Comparison of ENCODE assay signal across 30 cellular contexts in genomic region chr18:13429884-13430510, GRCh38.
"Had no signal": no experiment of that assay in that cellular context is flagged by ENCODE, and none has a peak within 500 bp of the region (broad histone marks: within the 10 kb centered on the region; RNA-seq: fewer than 3 reads in every experiment).

No MANE protein-coding gene starts in this region.

- H3K36me3 Mint-ChIP-seq: activated CD4-positive, alpha-beta memory T cell treated with anti-CD3 and anti-CD28 coated beads for 36 hours; activated CD8-positive, alpha-beta memory T cell treated with anti-CD3 and anti-CD28 coated beads, Interleukin-2, amount 10 ng/mL, durations not matched to agents 7 days and 5 days; activated naive CD4-positive, alpha-beta T cell treated with anti-CD3 and anti-CD28 coated beads, Interleukin-2, amount 10 ng/mL, durations not matched to agents 7 days and 5 days had no signal

- H3K27ac ChIP-seq: brain microvascular endothelial cell, coronary artery had no signal

- FAIRE-seq: astrocyte, bronchial epithelial cell, frontal cortex had no signal

- H3K4me1 Mint-ChIP-seq: central memory CD8-positive, alpha-beta T cell had no signal

- H3K27me3 ChIP-seq: brain microvascular endothelial cell, dorsolateral prefrontal cortex had no signal

- H3K36me3 ChIP-seq: brain microvascular endothelial cell had no signal

- H3K9me3 Mint-ChIP-seq: activated CD4-positive, alpha-beta memory T cell treated with anti-CD3 and anti-CD28 coated beads for 36 hours; activated CD4-positive, alpha-beta T cell treated with anti-CD3 and anti-CD28 coated beads, Interleukin-2, amount 10 ng/mL, durations not matched to agents 24 days and 14 days; activated naive CD4-positive, alpha-beta T cell treated with anti-CD3 and anti-CD28 coated beads, Interleukin-2, amount 10 ng/mL, durations not matched to agents 7 days and 5 days; activated naive CD4-positive, alpha-beta T cell treated with anti-CD3 and anti-CD28 coated beads, Interleukin-2, amount 50 U/mL, for 72 hours; activated naive CD8-positive, alpha-beta T cell treated with anti-CD3 and anti-CD28 coated beads, Interleukin-2, amount 10 ng/mL, durations not matched to agents 7 days and 5 days; activated T-cell treated with anti-CD3 and anti-CD28 coated beads, Interleukin-2, amount 50 U/mL, for 72 hours; central memory CD8-positive, alpha-beta T cell; dendritic cell treated with granulocyte-macrophage colony-stimulating factor and Interleukin-4, amounts not matched to agents 40 ng/mL and 50 ng/mL, for 4 days; endodermal cell had no signal

- H3K27me3 Mint-ChIP-seq: activated CD4-positive, alpha-beta memory T cell treated with anti-CD3 and anti-CD28 coated beads for 36 hours; activated CD4-positive, alpha-beta T cell treated with anti-CD3 and anti-CD28 coated beads for 36 hours; activated CD4-positive, alpha-beta T cell treated with anti-CD3 and anti-CD28 coated beads, Interleukin-2, amount 10 ng/mL, durations not matched to agents 24 days and 14 days; activated naive CD4-positive, alpha-beta T cell treated with anti-CD3 and anti-CD28 coated beads, Interleukin-2, amount 10 ng/mL, durations not matched to agents 7 days and 5 days; central memory CD8-positive, alpha-beta T cell; dendritic cell treated with granulocyte-macrophage colony-stimulating factor and Interleukin-4, amounts not matched to agents 40 ng/mL and 50 ng/mL, for 4 days had no signal

- ATAC-seq: activated CD4-positive, alpha-beta T cell treated with anti-CD3 and anti-CD28 coated beads for 36 hours; activated CD8-positive, alpha-beta memory T cell treated with anti-CD3 and anti-CD28 coated beads, Interleukin-2, amount 10 ng/mL, durations not matched to agents 7 days and 5 days; activated CD8-positive, alpha-beta T cell treated with anti-CD3 and anti-CD28 coated beads, Interleukin-2, amount 10 ng/mL, durations not matched to agents 7 days and 5 days; activated naive CD4-positive, alpha-beta T cell treated with anti-CD3 and anti-CD28 coated beads, Interleukin-2, amount 50 U/mL, for 72 hours; activated T-cell treated with anti-CD3 and anti-CD28 coated beads, Interleukin-2, amount 50 U/mL, for 72 hours; esophagus mucosa had no signal

- DNase-seq: activated CD4-positive, alpha-beta memory T cell treated with anti-CD3 and anti-CD28 coated beads for 36 hours; activated CD4-positive, alpha-beta T cell treated with anti-CD3 and anti-CD28 coated beads for 36 hours; activated CD4-positive, alpha-beta T cell treated with anti-CD3 and anti-CD28 coated beads, Interleukin-2, amount 10 ng/mL, durations not matched to agents 24 days and 14 days; activated CD4-positive, CD25-positive, alpha-beta regulatory T cell; activated CD4-positive, CD25-positive, alpha-beta regulatory T cell treated with anti-CD3 and anti-CD28 coated beads, Interleukin-2, amount 50 U/mL, for 72 hours; activated CD8-positive, alpha-beta memory T cell treated with anti-CD3 and anti-CD28 coated beads, Interleukin-2, amount 10 ng/mL, durations not matched to agents 7 days and 5 days; activated CD8-positive, alpha-beta memory T cell treated with anti-CD3 and anti-CD28 coated beads, Interleukin-2, amount 50 U/mL, for 4 hours; activated CD8-positive, alpha-beta T cell treated with anti-CD3 and anti-CD28 coated beads, Interleukin-2, amount 10 ng/mL, durations not matched to agents 7 days and 5 days; activated gamma-delta T cell; activated naive CD4-positive, alpha-beta T cell; activated naive CD4-positive, alpha-beta T cell treated with anti-CD3 and anti-CD28 coated beads, Interleukin-2, amount 10 ng/mL, durations not matched to agents 7 days and 5 days; activated naive CD8-positive, alpha-beta T cell treated with anti-CD3 and anti-CD28 coated beads, Interleukin-2, amount 10 ng/mL, durations not matched to agents 7 days and 5 days; activated T-cell treated with anti-CD3 and anti-CD28 coated beads, Interleukin-2, amount 50 U/mL, for 72 hours; amniotic stem cell; anterior cingulate cortex; brain microvascular endothelial cell; dorsolateral prefrontal cortex; effector memory CD4-positive, alpha-beta T cell; endodermal cell; foreskin fibroblast; T-helper 1 cell; T-helper 2 cell had no signal

- H3K4me3 Mint-ChIP-seq: activated CD4-positive, alpha-beta memory T cell treated with anti-CD3 and anti-CD28 coated beads for 36 hours; activated CD4-positive, alpha-beta T cell treated with anti-CD3 and anti-CD28 coated beads for 36 hours; activated CD4-positive, alpha-beta T cell treated with anti-CD3 and anti-CD28 coated beads, Interleukin-2, amount 10 ng/mL, durations not matched to agents 24 days and 14 days; activated CD8-positive, alpha-beta memory T cell treated with anti-CD3 and anti-CD28 coated beads, Interleukin-2, amount 10 ng/mL, durations not matched to agents 7 days and 5 days; activated CD8-positive, alpha-beta T cell treated with anti-CD3 and anti-CD28 coated beads, Interleukin-2, amount 10 ng/mL, durations not matched to agents 7 days and 5 days; activated naive CD4-positive, alpha-beta T cell treated with anti-CD3 and anti-CD28 coated beads, Interleukin-2, amount 10 ng/mL, durations not matched to agents 7 days and 5 days; activated naive CD8-positive, alpha-beta T cell treated with anti-CD3 and anti-CD28 coated beads, Interleukin-2, amount 10 ng/mL, durations not matched to agents 7 days and 5 days; activated T-cell treated with anti-CD3 and anti-CD28 coated beads, Interleukin-2, amount 50 U/mL, for 72 hours; central memory CD8-positive, alpha-beta T cell; dendritic cell treated with granulocyte-macrophage colony-stimulating factor and Interleukin-4, amounts not matched to agents 40 ng/mL and 50 ng/mL, for 4 days; endodermal cell had no signal

- H3K27ac Mint-ChIP-seq: activated CD4-positive, alpha-beta memory T cell treated with anti-CD3 and anti-CD28 coated beads for 36 hours; activated CD4-positive, alpha-beta T cell treated with anti-CD3 and anti-CD28 coated beads for 36 hours; activated CD4-positive, alpha-beta T cell treated with anti-CD3 and anti-CD28 coated beads, Interleukin-2, amount 10 ng/mL, durations not matched to agents 24 days and 14 days; activated CD8-positive, alpha-beta memory T cell treated with anti-CD3 and anti-CD28 coated beads, Interleukin-2, amount 10 ng/mL, durations not matched to agents 7 days and 5 days; activated CD8-positive, alpha-beta T cell treated with anti-CD3 and anti-CD28 coated beads, Interleukin-2, amount 10 ng/mL, durations not matched to agents 7 days and 5 days; activated naive CD4-positive, alpha-beta T cell treated with anti-CD3 and anti-CD28 coated beads, Interleukin-2, amount 10 ng/mL, durations not matched to agents 7 days and 5 days; activated naive CD4-positive, alpha-beta T cell treated with anti-CD3 and anti-CD28 coated beads, Interleukin-2, amount 50 U/mL, for 72 hours; activated naive CD8-positive, alpha-beta T cell treated with anti-CD3 and anti-CD28 coated beads, Interleukin-2, amount 10 ng/mL, durations not matched to agents 7 days and 5 days; activated T-cell treated with anti-CD3 and anti-CD28 coated beads, Interleukin-2, amount 50 U/mL, for 72 hours; dendritic cell treated with granulocyte-macrophage colony-stimulating factor and Interleukin-4, amounts not matched to agents 40 ng/mL and 50 ng/mL, for 4 days; endodermal cell had no signal

- H3K4me3 ChIP-seq: coronary artery, dorsolateral prefrontal cortex had no signal
